1 cellular context compared by ENCODE assay signal in the genomic region with DNA sequence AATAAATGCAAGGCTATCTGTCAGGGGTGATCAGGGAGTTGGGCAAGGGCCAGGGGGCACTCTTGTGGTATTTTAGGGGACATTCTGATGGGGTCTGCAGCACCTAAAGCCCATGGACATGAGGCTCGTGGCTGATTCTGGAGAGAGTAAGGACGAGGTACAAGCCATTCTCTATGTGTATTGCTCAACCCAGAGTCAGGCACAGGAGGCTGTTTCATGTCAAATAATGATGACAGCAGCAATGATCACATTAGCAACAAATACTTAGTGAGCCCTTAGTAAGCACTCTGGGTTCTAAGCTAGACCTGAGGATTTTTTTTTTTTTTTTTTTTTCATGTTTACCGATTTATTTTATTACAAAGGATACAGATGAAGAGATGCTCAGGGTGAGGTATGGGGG.
TF ChIP-seq lines count a peak whose summit lies in the region.

No MANE protein-coding gene starts in this region.

TF ChIP-seq in H1, 55 proteins besides CTCF, POLR2A, EP300 and RAD21 (continued from another document):
- TF ChIP-seq, protein P1, sequence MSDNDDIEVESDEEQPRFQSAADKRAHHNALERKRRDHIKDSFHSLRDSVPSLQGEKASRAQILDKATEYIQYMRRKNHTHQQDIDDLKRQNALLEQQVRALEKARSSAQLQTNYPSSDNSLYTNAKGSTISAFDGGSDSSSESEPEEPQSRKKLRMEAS (IDR thresholded peaks at IDR 0.05): no peak
- TF ChIP-seq SP1 (IDR thresholded peaks at IDR 0.05; ENCODE audit: low read depth, low read length): no peak
- TF ChIP-seq JUN (IDR thresholded peaks at IDR 0.05; ENCODE audit: low read depth, low read length): no peak
- no peak for TF ChIP-seq TBP (IDR thresholded peaks at IDR 0.05; ENCODE audit: low read depth, low read length)
- no peak for TF ChIP-seq KDM5A (IDR thresholded peaks at IDR 0.05; ENCODE audit: low read length)
- TF ChIP-seq, protein P2, sequence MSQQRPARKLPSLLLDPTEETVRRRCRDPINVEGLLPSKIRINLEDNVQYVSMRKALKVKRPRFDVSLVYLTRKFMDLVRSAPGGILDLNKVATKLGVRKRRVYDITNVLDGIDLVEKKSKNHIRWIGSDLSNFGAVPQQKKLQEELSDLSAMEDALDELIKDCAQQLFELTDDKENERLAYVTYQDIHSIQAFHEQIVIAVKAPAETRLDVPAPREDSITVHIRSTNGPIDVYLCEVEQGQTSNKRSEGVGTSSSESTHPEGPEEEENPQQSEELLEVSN (IDR thresholded peaks at IDR 0.05): no peak
- no peak for TF ChIP-seq SIX5 (IDR thresholded peaks at IDR 0.05; ENCODE audit: low read depth, low read length)
- TF ChIP-seq CHD1 (IDR thresholded peaks at IDR 0.05; ENCODE audit: low read depth, low read length): no peak
- TF ChIP-seq, protein P3, sequence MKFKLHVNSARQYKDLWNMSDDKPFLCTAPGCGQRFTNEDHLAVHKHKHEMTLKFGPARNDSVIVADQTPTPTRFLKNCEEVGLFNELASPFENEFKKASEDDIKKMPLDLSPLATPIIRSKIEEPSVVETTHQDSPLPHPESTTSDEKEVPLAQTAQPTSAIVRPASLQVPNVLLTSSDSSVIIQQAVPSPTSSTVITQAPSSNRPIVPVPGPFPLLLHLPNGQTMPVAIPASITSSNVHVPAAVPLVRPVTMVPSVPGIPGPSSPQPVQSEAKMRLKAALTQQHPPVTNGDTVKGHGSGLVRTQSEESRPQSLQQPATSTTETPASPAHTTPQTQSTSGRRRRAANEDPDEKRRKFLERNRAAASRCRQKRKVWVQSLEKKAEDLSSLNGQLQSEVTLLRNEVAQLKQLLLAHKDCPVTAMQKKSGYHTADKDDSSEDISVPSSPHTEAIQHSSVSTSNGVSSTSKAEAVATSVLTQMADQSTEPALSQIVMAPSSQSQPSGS (IDR thresholded peaks at IDR 0.05; ENCODE audit: low read length): no peak
- no peak for TF ChIP-seq JUND (IDR thresholded peaks at IDR 0.05; ENCODE audit: low read length)
